8 cellular contexts compared by ENCODE assay signal in genomic region chr17:9576521-9577401, GRCh38. TPM values are rescaled to one million over a fixed set of nuclear protein-coding genes. Genes with fewer than 3 reads are reported as not detected.
DNase-seq lines count a peak whose midpoint lies in the region; ATAC-seq and TF ChIP-seq lines count a peak whose summit lies in the region.

A gene with protein sequence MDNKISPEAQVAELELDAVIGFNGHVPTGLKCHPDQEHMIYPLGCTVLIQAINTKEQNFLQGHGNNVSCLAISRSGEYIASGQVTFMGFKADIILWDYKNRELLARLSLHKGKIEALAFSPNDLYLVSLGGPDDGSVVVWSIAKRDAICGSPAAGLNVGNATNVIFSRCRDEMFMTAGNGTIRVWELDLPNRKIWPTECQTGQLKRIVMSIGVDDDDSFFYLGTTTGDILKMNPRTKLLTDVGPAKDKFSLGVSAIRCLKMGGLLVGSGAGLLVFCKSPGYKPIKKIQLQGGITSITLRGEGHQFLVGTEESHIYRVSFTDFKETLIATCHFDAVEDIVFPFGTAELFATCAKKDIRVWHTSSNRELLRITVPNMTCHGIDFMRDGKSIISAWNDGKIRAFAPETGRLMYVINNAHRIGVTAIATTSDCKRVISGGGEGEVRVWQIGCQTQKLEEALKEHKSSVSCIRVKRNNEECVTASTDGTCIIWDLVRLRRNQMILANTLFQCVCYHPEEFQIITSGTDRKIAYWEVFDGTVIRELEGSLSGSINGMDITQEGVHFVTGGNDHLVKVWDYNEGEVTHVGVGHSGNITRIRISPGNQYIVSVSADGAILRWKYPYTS (plus strand): TSS chr17:9576642. CDS start chr17:9576696, 54 bp downstream.

- H3K9ac ChIP-seq in muscle layer of colon (ENCODE audit: low read length): peak within 1 kb of the TSS; percentile 86

- H3K9me3 ChIP-seq in OCI-LY7 (ENCODE audit: low read length) (no peaks in the 10 kb centered on the region), muscle layer of colon (ENCODE audit: low read length) (no peaks in the 10 kb centered on the region)

- H3K4me1 ChIP-seq in OCI-LY7 (ENCODE audit: insufficient read depth, low read length, poor library complexity, severe bottlenecking) (peaks cover 10% of the 10 kb centered on the region), muscle layer of colon (ENCODE audit: insufficient read depth, low read length) (peaks cover 6% of the 10 kb centered on the region)

- POLR2A ChIA-PET in OCI-LY7 (lab: Charles Lee): interaction anchor here (0.6 kb wide), 1 partner anchor 15 kb away, joined by 3 read pairs; no protein-coding TSS in a partner anchor

- no peaks in the 10 kb centered on the region for H3K27me3 ChIP-seq in muscle layer of colon (ENCODE audit: control insufficient read depth in 1 of 2, insufficient read depth in 2 of 2, low read length in 2 of 2)

- BruUV-seq in OCI-LY7 (replicated peaks; lab: Mats Ljungman, UMichigan): no TSS peak

- no peaks in the 10 kb centered on the region for H4K20me1 ChIP-seq in OCI-LY7 (ENCODE audit: insufficient read depth, low read length)

- peak; percentile 91 for TF ChIP-seq CTCF in OCI-LY7 (conservative IDR thresholded peaks at IDR 0.05; ENCODE audit: low read length)

- no peaks in the 10 kb centered on the region for H3K36me3 ChIP-seq in OCI-LY7 (ENCODE audit: insufficient read depth, low read length)
- no peaks in the 10 kb centered on the region for H3K36me3 ChIP-seq in muscle layer of colon (ENCODE audit: insufficient read depth, low read length)

- H3K9me2 ChIP-seq in OCI-LY7 (ENCODE audit: insufficient read depth, low read length): no peaks in the 10 kb centered on the region

- peak; percentile 61 for ATAC-seq in HG03354 (IDR thresholded peaks at IDR 0.05; ENCODE audit: poor library complexity, severe bottlenecking, unreplicated experiment)
- peak; percentile 61 to 73 for ATAC-seq in activated T-cell treated with anti-CD3 and anti-CD28 coated beads, Interleukin-2, amount 50 U/mL, for 4 hours
- peak; percentile 82 for ATAC-seq in esophagus mucosa
- ATAC-seq in HG03135 (IDR thresholded peaks at IDR 0.05; ENCODE audit: unreplicated experiment): no peak

- peak within 1 kb of the TSS; percentile 92 for H3K4me3 Mint-ChIP-seq in activated T-cell treated with anti-CD3 and anti-CD28 coated beads, Interleukin-2, amount 50 U/mL, for 4 hours

- H3K27me3 Mint-ChIP-seq in activated T-cell treated with anti-CD3 and anti-CD28 coated beads, Interleukin-2, amount 50 U/mL, for 4 hours (ENCODE audit: low read depth): no peaks in the 10 kb centered on the region

- peak; percentile 84 for DNase-seq in G401 (ENCODE audit: low spot score)
- DNase-seq in OCI-LY7 (ENCODE audit: low spot score): peak; percentile 60
- DNase-seq in activated T-cell treated with anti-CD3 and anti-CD28 coated beads, Interleukin-2, amount 50 U/mL, for 4 hours: peak; percentile 75
- peak; percentile 53 to 57 for DNase-seq in stimulated activated CD8-positive, alpha-beta memory T cell treated with anti-CD3 and anti-CD28 coated beads, Interleukin-4, amount 100 ng/mL, for 4 hours (ENCODE audit: low read depth in 2 of 2, low spot score in 1 of 2)

- H3K4me1 Mint-ChIP-seq in activated T-cell treated with anti-CD3 and anti-CD28 coated beads, Interleukin-2, amount 50 U/mL, for 4 hours (ENCODE audit: low read depth): peaks cover 25% of the 10 kb centered on the region

- peak within 1 kb of the TSS; percentile 23 for H3K27ac ChIP-seq in OCI-LY7 (ENCODE audit: low read depth, low read length, poor library complexity, severe bottlenecking)
- peak within 1 kb of the TSS; percentile 78 for H3K27ac ChIP-seq in muscle layer of colon (ENCODE audit: low read depth, low read length)

- peak within 1 kb of the TSS; percentile 79 for H2AFZ ChIP-seq in OCI-LY7 (ENCODE audit: low read length)

- intact Hi-C loops in OCI-LY7 (cut with micrococcal nuclease; ENCODE audit: unreplicated experiment): loop anchor here (5.0 kb wide), 1 partner anchor 151 kb away; no protein-coding TSS in a partner anchor

- CTCF ChIA-PET in OCI-LY7 (lab: Charles Lee; ENCODE audit: unreplicated experiment): no interaction called here

- peaks cover 20% of the 10 kb centered on the region; the same call in 1 of the 2 replicates for H3K79me2 ChIP-seq in OCI-LY7 (ENCODE audit: insufficient read depth, low read depth, low read length)

- H3K4me3 ChIP-seq in OCI-LY7 (ENCODE audit: low read depth, low read length, poor library complexity, severe bottlenecking) (peak within 1 kb of the TSS; percentile 96), muscle layer of colon (ENCODE audit: low read depth in 1 of 2, low read length in 2 of 2) (peak within 1 kb of the TSS; percentile 75 to 93)

- H3K36me3 Mint-ChIP-seq in activated T-cell treated with anti-CD3 and anti-CD28 coated beads, Interleukin-2, amount 50 U/mL, for 4 hours (ENCODE audit: insufficient read depth): no peaks in the 10 kb centered on the region

- in situ Hi-C loops in G401 (cut with HindIII; ENCODE audit: low sequenced_read_pairs): no loop called here

- peak within 1 kb of the TSS; percentile 97 for H3K4me2 ChIP-seq in OCI-LY7 (ENCODE audit: low read length)

- no peaks in the 10 kb centered on the region for H3K9me3 Mint-ChIP-seq in activated T-cell treated with anti-CD3 and anti-CD28 coated beads, Interleukin-2, amount 50 U/mL, for 4 hours

RNA-seq across cellular contexts. Expression of the gene that starts here (rescaled TPM):
- not detected in 2 replicates for total RNA-seq in G401 (2014; rRNA removed; shearing (Covaris generic))
- not detected in 2 replicates for total RNA-seq in OCI-LY7 (2014; rRNA removed; shearing (Covaris generic))
- total RNA-seq in OCI-LY7 (2022) (not detected in 2 replicates), esophagus mucosa (not detected)
- total RNA-seq in activated T-cell treated with anti-CD3 and anti-CD28 coated beads, Interleukin-2, amount 50 U/mL, for 4 hours: not detected

Comparison
In these comparisons a context has a peak if more than half of its experiments do, and no peak if none do; other contexts are left out.
1. Peak in DNase-seq in G401; RNA of the gene not detected or under 1 TPM.
2. Peak in DNase-seq, H3K4me3 ChIP-seq, H3K27ac ChIP-seq and H3K4me2 ChIP-seq in OCI-LY7; RNA of the gene not detected or under 1 TPM.
3. Peak in DNase-seq and ATAC-seq in activated T-cell treated with anti-CD3 and anti-CD28 coated beads, Interleukin-2, amount 50 U/mL, for 4 hours; RNA of the gene not detected or under 1 TPM.
4. Peak in ATAC-seq in esophagus mucosa; RNA of the gene not detected or under 1 TPM.